18 cellular contexts compared by ENCODE assay signal in the genomic region with DNA sequence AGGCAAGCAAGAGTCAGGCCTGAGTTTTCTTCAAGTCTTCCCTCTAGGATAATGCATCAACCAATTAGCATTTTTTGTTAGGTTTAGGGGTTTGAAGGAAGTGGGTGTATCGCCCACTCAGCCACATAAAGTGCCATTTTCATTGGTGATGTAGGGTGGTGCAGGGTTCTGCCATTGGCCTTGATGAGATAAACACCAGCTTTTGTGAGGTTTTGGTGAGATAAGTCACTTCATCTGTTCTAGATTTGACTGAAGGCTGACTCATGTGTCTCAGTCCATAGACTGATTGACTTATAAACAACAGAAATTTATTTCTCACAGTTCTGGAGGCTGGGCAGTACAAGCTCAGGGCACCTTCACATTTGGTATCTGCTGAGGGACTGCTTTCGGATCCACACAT.
DNase-seq lines count a peak whose midpoint lies in the region; ATAC-seq, FAIRE-seq and TF ChIP-seq lines count a peak whose summit lies in the region.
"Had no signal": no experiment of that assay in that cellular context is flagged by ENCODE, and none has a peak within 500 bp of the region (broad histone marks: within the 10 kb centered on the region; RNA-seq: fewer than 3 reads in every experiment).

No MANE protein-coding gene starts in this region.

- no peak overlapping the region for H3K23ac ChIP-seq in neuronal stem cell (ENCODE audit: low read depth, low read length, poor library complexity)

- no peak overlapping the region for H2BK12ac ChIP-seq in neuronal stem cell (ENCODE audit: low read length)

- H3K14ac ChIP-seq in neuronal stem cell (ENCODE audit: low read length) = no peak overlapping the region

- no peaks in the 10 kb centered on the region for H3K79me1 ChIP-seq in neuronal stem cell (ENCODE audit: low read depth, low read length)

- H4K91ac ChIP-seq in neuronal stem cell (ENCODE audit: low read depth, low read length, poor library complexity) = no peak overlapping the region

- H3K4me1 ChIP-seq in K562 (replicated peaks in 1 of 2; ENCODE audit: control insufficient read depth in 2 of 2, insufficient read depth in 2 of 2, low read length in 2 of 2) = no peaks in the 10 kb centered on the region
- H3K4me1 ChIP-seq in neuronal stem cell (ENCODE audit: control insufficient read depth in 2 of 2, insufficient read depth in 1 of 2, low read depth in 1 of 2, low read length in 2 of 2) = no peaks in the 10 kb centered on the region
- H3K4me1 ChIP-seq: esophagus squamous epithelium, tibial artery had no signal

- TF ChIP-seq EP300 in K562 (IDR thresholded peaks at IDR 0.05; ENCODE audit: low read length) = no peak

- no peaks in the 10 kb centered on the region for H3K36me3 ChIP-seq in K562 (ENCODE audit: control insufficient read depth, insufficient read depth, low read length)
- no peaks in the 10 kb centered on the region for H3K36me3 ChIP-seq in neuronal stem cell (replicated peaks in 1 of 2; ENCODE audit: control insufficient read depth in 2 of 2, insufficient read depth in 2 of 2, low read length in 2 of 2)
- H3K36me3 ChIP-seq: cardiac muscle cell, esophagus squamous epithelium, tibial artery had no signal

- H3K27ac ChIP-seq in K562 (ENCODE audit: extremely low read depth, low read depth, low read length) = no peak overlapping the region
- no peak overlapping the region for H3K27ac ChIP-seq in neuronal stem cell (replicated peaks; ENCODE audit: low read length)
- H3K27ac ChIP-seq: cardiac muscle cell, esophagus squamous epithelium, KMS-11, tibial artery had no signal

- no peak overlapping the region for H2AK5ac ChIP-seq in neuronal stem cell (ENCODE audit: low read depth, low read length)

- H4K8ac ChIP-seq in neuronal stem cell (ENCODE audit: low read depth, low read length) = no peak overlapping the region

- ATAC-seq in HG03378 (IDR thresholded peaks at IDR 0.05; ENCODE audit: unreplicated experiment) (peak; percentile 71), K562 (no peak)
- ATAC-seq in stimulated activated naive CD8-positive, alpha-beta T cell treated with anti-CD3 and anti-CD28 coated beads, Interleukin-15, Interleukin-2, amounts not matched to agents 100 U/mL and 50 U/mL, for 24 hours = peak; percentile 80
- ATAC-seq: natural killer cell had no signal

- no peak overlapping the region for H3K4ac ChIP-seq in neuronal stem cell (ENCODE audit: low read length)

- FAIRE-seq in K562 (lab: Jason Lieb, UNC) = no peak
- FAIRE-seq: RCC 7860 had no signal

- no peak overlapping the region for H3K9ac ChIP-seq in K562 (ENCODE audit: insufficient read depth in 1 of 2, low read depth in 2 of 2, low read length in 2 of 2)
- H3K9ac ChIP-seq in neuronal stem cell (ENCODE audit: low read depth, low read length, poor library complexity) = no peak overlapping the region
- H3K9ac ChIP-seq: KMS-11 had no signal

- 0% methylated on average over 2 of the region's 2 CpGs for WGBS in K562 (ENCODE audit: insufficient coverage, low coverage, missing lambda C conversion rate)
- WGBS in neuronal stem cell (ENCODE audit: extremely low coverage in 2 of 2, insufficient read length in 2 of 2, insufficient replicate concordance in 1 of 2), 2 donors = no CpG with 5 or more reads among the region's 2 CpGs

- H3K4me2 ChIP-seq in K562 (ENCODE audit: insufficient read depth, low read length) (no peak overlapping the region), neuronal stem cell (ENCODE audit: insufficient read depth, low read length, poor library complexity, severe bottlenecking) (no peak overlapping the region)
- H3K4me2 ChIP-seq: KMS-11 had no signal

- no peaks in the 10 kb centered on the region for H4K20me1 ChIP-seq in K562 (replicated peaks; ENCODE audit: control insufficient read depth, insufficient read depth, low read length)

- no peak overlapping the region for H2BK120ac ChIP-seq in neuronal stem cell (ENCODE audit: low read depth, low read length)

- no peak overlapping the region for H2BK15ac ChIP-seq in neuronal stem cell (ENCODE audit: low read length)

- no peak overlapping the region for H2BK5ac ChIP-seq in neuronal stem cell (ENCODE audit: low read length)

- H3K9me3 ChIP-seq in K562 (replicated peaks; ENCODE audit: control insufficient read depth, insufficient read depth, low read depth, low read length) (no peaks in the 10 kb centered on the region), neuronal stem cell (replicated peaks in 1 of 2; ENCODE audit: control insufficient read depth in 2 of 2, insufficient read depth in 1 of 2, low read depth in 1 of 2, low read length in 2 of 2) (no peaks in the 10 kb centered on the region)
- H3K9me3 ChIP-seq: esophagus squamous epithelium had no signal

- BruUV-seq in K562 (replicated peaks; lab: Mats Ljungman, UMichigan) = no TSS peak

- no peak for TF ChIP-seq RAD21 in K562 (CRISPR knock-in tag; conservative IDR thresholded peaks at IDR 0.05 in 1 of 2, IDR thresholded peaks at IDR 0.05 in 1 of 2)

- no peak for TF ChIP-seq POLR2A in K562 (conservative IDR thresholded peaks at IDR 0.05)

- H3K18ac ChIP-seq in neuronal stem cell (ENCODE audit: low read length) = no peak overlapping the region

- intact Hi-C loops in K562 (cut with micrococcal nuclease) = no loop called here

- peak; percentile 29 for DNase-seq in stimulated activated CD4-positive, alpha-beta T cell treated with anti-CD3 and anti-CD28 coated beads, Interleukin-15, amount 100 ng/mL, for 24 hours
- DNase-seq in stimulated activated CD4-positive, alpha-beta T cell treated with anti-CD3 and anti-CD28 coated beads, Interleukin-4, amount 100 ng/mL, for 1 hour = no peak
- no peak for DNase-seq in K562 (ENCODE audit: extremely low read depth in 1 of 4, low spot score in 3 of 4)
- DNase-seq in stimulated activated naive CD8-positive, alpha-beta T cell treated with anti-CD3 and anti-CD28 coated beads, Interleukin-15, Interleukin-2, amounts not matched to agents 100 U/mL and 50 U/mL, for 24 hours = peak; percentile 14
- no peak for DNase-seq in COR-L47 (lab: John Stamatoyannopoulos, UW)
- DNase-seq in hypothalamus (lab: John Stamatoyannopoulos, UW) = no peak
- DNase-seq in neuronal stem cell (ENCODE audit: low spot score) = no peak
- DNase-seq: activated naive CD8-positive, alpha-beta T cell treated with anti-CD3 and anti-CD28 coated beads, Interleukin-2, amount 10 ng/mL, durations not matched to agents 7 days and 5 days; esophagus squamous epithelium; glutamatergic neuron; mammary epithelial cell; natural killer cell; NCI-H1105; tibial artery had no signal

- no peaks in the 10 kb centered on the region for H3K27me3 ChIP-seq in K562 (ENCODE audit: control insufficient read depth in 2 of 2, insufficient read depth in 2 of 2, low read length in 2 of 2)
- H3K27me3 ChIP-seq in neuronal stem cell (ENCODE audit: control insufficient read depth in 3 of 3, insufficient read depth in 3 of 3, low read depth in 1 of 3, low read length in 3 of 3) = no peaks in the 10 kb centered on the region
- H3K27me3 ChIP-seq: cardiac muscle cell, esophagus squamous epithelium, tibial artery had no signal

- CTCF ChIA-PET in K562 (lab: Yijun Ruan, JAX; ENCODE audit: low intra/inter-chr PET ratio) = no interaction called here

- H3K79me2 ChIP-seq in K562 (ENCODE audit: control insufficient read depth, insufficient read depth, low read length) = no peaks in the 10 kb centered on the region

- H3K4me3 ChIP-seq in K562 (no peak overlapping the region), neuronal stem cell (ENCODE audit: low read length in 2 of 2) (no peak overlapping the region)
- H3K4me3 ChIP-seq: cardiac muscle cell, esophagus squamous epithelium, tibial artery had no signal

- POLR2A ChIA-PET in K562 (lab: Yijun Ruan, JAX) = interaction anchor here (0.6 kb wide), 1 partner anchor 22 kb away, joined by 3 read pairs; no protein-coding TSS in a partner anchor

- in situ Hi-C loops in K562 (cut with MboI) = no loop called here

- no peaks in the 10 kb centered on the region for H3K9me1 ChIP-seq in K562 (ENCODE audit: control insufficient read depth, insufficient read depth, low read length)

- no peak overlapping the region for H2AFZ ChIP-seq in K562 (ENCODE audit: low read depth, low read length)
- H2AFZ ChIP-seq in neuronal stem cell (ENCODE audit: low read length) = no peak overlapping the region

- TF ChIP-seq CTCF in K562 (IDR thresholded peaks at IDR 0.05 in 2 of 3, conservative IDR thresholded peaks at IDR 0.05 in 1 of 3; ENCODE audit: insufficient read depth in 2 of 3, low read depth in 1 of 3, low read length in 3 of 3) = no peak

TF ChIP-seq in K562, 482 proteins besides CTCF, POLR2A, EP300 and RAD21:
- no peak for TF ChIP-seq GABPB1 (CRISPR knock-in tag; IDR thresholded peaks at IDR 0.05)
- TF ChIP-seq EGR1 (conservative IDR thresholded peaks at IDR 0.05) = peak; percentile 33; the same call in 1 of the 2 replicates

Comparison
In these comparisons a context has a peak if more than half of its experiments do, and no peak if none do; other contexts are left out.
1. DNase-seq: peak in stimulated activated CD4-positive, alpha-beta T cell treated with anti-CD3 and anti-CD28 coated beads, Interleukin-15, amount 100 ng/mL, for 24 hours (single experiment) and stimulated activated naive CD8-positive, alpha-beta T cell treated with anti-CD3 and anti-CD28 coated beads, Interleukin-15, Interleukin-2, amounts not matched to agents 100 U/mL and 50 U/mL, for 24 hours (single experiment); none in stimulated activated CD4-positive, alpha-beta T cell treated with anti-CD3 and anti-CD28 coated beads, Interleukin-4, amount 100 ng/mL, for 1 hour (single experiment), K562 (0 of 4), COR-L47 (single experiment), hypothalamus (0 of 51) and neuronal stem cell (single experiment).